In genomic region chr12:92503977-92504966, GRCh38 we compare ENCODE assay signal across 9 cellular contexts.
A peak's percentile ranks its signal among the peaks of the same experiment; 100 is the strongest.
DNase-seq lines count a peak whose midpoint lies in the region; ATAC-seq and FAIRE-seq lines count a peak whose summit lies in the region.
"Had no signal": no experiment of that assay in that cellular context is flagged by ENCODE, and none has a peak within 500 bp of the region (broad histone marks: within the 10 kb centered on the region; RNA-seq: fewer than 3 reads in every experiment).

No MANE protein-coding gene starts in this region.

- intact Hi-C loops in left colon (cut with DNase I, micrococcal nuclease): no loop called here

- peak; percentile 21 for DNase-seq in NCI-H2107 treated with DMSO at 0.1 percent for 48 hours (lab: John Stamatoyannopoulos, UW; ENCODE audit: unreplicated experiment)
- DNase-seq in NCI-H2107 (lab: John Stamatoyannopoulos, UW): no peak
- no peak for DNase-seq in T-helper 17 cell
- DNase-seq in left colon: peak; percentile 28
- DNase-seq in stimulated activated naive B cell treated with anti-CD40 and anti-IgM and Interleukin-4, amounts not matched to agents 10 μg/mL and 1 μg/mL and 100 μg/mL, for 72 hours: no peak
- DNase-seq in urothelium cell line (ENCODE audit: low spot score): no peak
- no peak for DNase-seq in effector CD4-positive, alpha-beta T cell
- no peak for DNase-seq in putamen (ENCODE audit: low spot score)

- H3K4me1 Mint-ChIP-seq in T-helper 17 cell: peaks cover 19% of the 10 kb centered on the region
- peaks cover 40 to 64% of the 10 kb centered on the region in 2 donors for H3K4me1 Mint-ChIP-seq in stimulated activated naive B cell treated with anti-CD40 and anti-IgM and Interleukin-4, amounts not matched to agents 10 μg/mL and 1 μg/mL and 100 μg/mL, for 72 hours

- H3K9me3 ChIP-seq in T-helper 17 cell (ENCODE audit: control insufficient read depth, low read length, poor library complexity, severe bottlenecking): no peaks in the 10 kb centered on the region

- H3K27ac Mint-ChIP-seq in T-helper 17 cell: peak overlapping the region; percentile 45
- peak overlapping the region; percentile 98 for H3K27ac Mint-ChIP-seq in stimulated activated naive B cell treated with anti-CD40 and anti-IgM and Interleukin-4, amounts not matched to agents 10 μg/mL and 1 μg/mL and 100 μg/mL, for 72 hours
- H3K27ac Mint-ChIP-seq: WTC11 had no signal

- peak overlapping the region; percentile 1 for H3K4me3 Mint-ChIP-seq in T-helper 17 cell
- peak overlapping the region; percentile 15 to 42 for H3K4me3 Mint-ChIP-seq in stimulated activated naive B cell treated with anti-CD40 and anti-IgM and Interleukin-4, amounts not matched to agents 10 μg/mL and 1 μg/mL and 100 μg/mL, for 72 hours
- H3K4me3 Mint-ChIP-seq: WTC11 had no signal

- FAIRE-seq in urothelium cell line (lab: Jason Lieb, UNC): no peak

- H3K36me3 Mint-ChIP-seq in T-helper 17 cell (ENCODE audit: low read depth): peaks cover 2% of the 10 kb centered on the region
- peaks cover 0 to 4% of the 10 kb centered on the region in 2 donors for H3K36me3 Mint-ChIP-seq in stimulated activated naive B cell treated with anti-CD40 and anti-IgM and Interleukin-4, amounts not matched to agents 10 μg/mL and 1 μg/mL and 100 μg/mL, for 72 hours
- H3K36me3 Mint-ChIP-seq: WTC11 had no signal

- ATAC-seq in T-helper 17 cell: no peak
- ATAC-seq in left colon: peak; percentile 48
- no peak for ATAC-seq in stimulated activated naive B cell treated with anti-CD40 and anti-IgM and Interleukin-4, amounts not matched to agents 10 μg/mL and 1 μg/mL and 100 μg/mL, for 72 hours (replicated peaks)

- H3K9me3 Mint-ChIP-seq in stimulated activated naive B cell treated with anti-CD40 and anti-IgM and Interleukin-4, amounts not matched to agents 10 μg/mL and 1 μg/mL and 100 μg/mL, for 72 hours: no peaks in the 10 kb centered on the region

- H3K27me3 Mint-ChIP-seq in T-helper 17 cell: no peaks in the 10 kb centered on the region
- H3K27me3 Mint-ChIP-seq in stimulated activated naive B cell treated with anti-CD40 and anti-IgM and Interleukin-4, amounts not matched to agents 10 μg/mL and 1 μg/mL and 100 μg/mL, for 72 hours: no peaks in the 10 kb centered on the region

Comparison
In these comparisons a context has a peak if more than half of its experiments do, and no peak if none do; other contexts are left out.
1. DNase-seq: peak in NCI-H2107 treated with DMSO at 0.1 percent for 48 hours (single experiment) and left colon (2 of 2); none in NCI-H2107 (single experiment), T-helper 17 cell (0 of 3), stimulated activated naive B cell treated with anti-CD40 and anti-IgM and Interleukin-4, amounts not matched to agents 10 μg/mL and 1 μg/mL and 100 μg/mL, for 72 hours (single experiment), urothelium cell line (single experiment), effector CD4-positive, alpha-beta T cell (single experiment) and putamen (single experiment).